In genomic region chr1:65148548-65149390, GRCh38 we compare ENCODE assay signal across 8 cellular contexts.
DNase-seq lines count a peak whose midpoint lies in the region; ATAC-seq and TF ChIP-seq lines count a peak whose summit lies in the region.

No MANE protein-coding gene starts in this region.

- H3K79me2 ChIP-seq in DOHH2 (ENCODE audit: control insufficient read depth, low read length) = peaks cover 31% of the 10 kb centered on the region

- H4K20me1 ChIP-seq in DOHH2 (ENCODE audit: control insufficient read depth, insufficient read depth, low read depth, low read length) = no peaks in the 10 kb centered on the region; the same call in 1 of the 2 replicates

- peaks cover 16% of the 10 kb centered on the region for H3K4me1 ChIP-seq in DOHH2 (ENCODE audit: control insufficient read depth, low read length)

- H3K4me3 ChIP-seq in DOHH2 (ENCODE audit: low read length) = peak overlapping the region; percentile 76

- no peaks in the 10 kb centered on the region for H3K9me3 ChIP-seq in DOHH2 (ENCODE audit: control insufficient read depth, insufficient read depth, low read length)

- H3K4me2 ChIP-seq in DOHH2 (ENCODE audit: low read length) = peak overlapping the region; percentile 90

- no peaks in the 10 kb centered on the region for H3K36me3 ChIP-seq in DOHH2 (ENCODE audit: control insufficient read depth, low read length)

- H3K9me2 ChIP-seq in DOHH2 (replicated peaks; ENCODE audit: control insufficient read depth, low read length) = no peaks in the 10 kb centered on the region

- H3K27ac ChIP-seq in DOHH2 (ENCODE audit: low read depth, low read length) = no peak overlapping the region

- TF ChIP-seq CTCF in DOHH2 (IDR thresholded peaks at IDR 0.05; ENCODE audit: low read depth, low read length, poor library complexity, severe bottlenecking) (no peak), GM20000 (IDR thresholded peaks at IDR 0.05; ENCODE audit: extremely low read depth, missing control alignments) (no peak)

- in situ Hi-C loops in T47D (cut with HindIII; ENCODE audit: low pct_unique_long_range_greater_than_20kb, low sequenced_read_pairs) = no loop called here

- no peaks in the 10 kb centered on the region for H3F3A ChIP-seq in DOHH2 (ENCODE audit: control insufficient read depth, insufficient read depth)

- H3K27me3 ChIP-seq in DOHH2 (ENCODE audit: control insufficient read depth, low read length) = peaks cover 40% of the 10 kb centered on the region

- DNase-seq in GM20000 (ENCODE audit: low spot score) (peak; percentile 83), T47D (ENCODE audit: low read depth in 1 of 2, low spot score in 1 of 2) (peak; percentile 13 to 53), iris pigment epithelial cell (ENCODE audit: low read depth) (peak; percentile 35)
- peak; percentile 76 for DNase-seq in stimulated activated CD4-positive, alpha-beta T cell treated with anti-CD3 and anti-CD28 coated beads, Interleukin-15, amount 100 ng/mL, for 24 hours
- no peak for DNase-seq in central memory CD4-positive, alpha-beta T cell

- ATAC-seq in HG03565 (IDR thresholded peaks at IDR 0.05; ENCODE audit: unreplicated experiment) = peak; percentile 46
- ATAC-seq in SK-N-SH treated with all-trans-retinoic acid at 6 μM for 48 hours = peak; percentile 83

TF ChIP-seq in SK-N-SH treated with all-trans-retinoic acid at 6 μM for 48 hours, 23 proteins besides CTCF, POLR2A, EP300 and RAD21:
- no peak for TF ChIP-seq BACH2 (CRISPR knock-in tag; IDR thresholded peaks at IDR 0.05; ENCODE audit: borderline replicate concordance)
- TF ChIP-seq PPARA (CRISPR knock-in tag; IDR thresholded peaks at IDR 0.05; ENCODE audit: borderline replicate concordance) = no peak
- TF ChIP-seq ISL1 (CRISPR knock-in tag; IDR thresholded peaks at IDR 0.05) = no peak
- TF ChIP-seq, protein P1, sequence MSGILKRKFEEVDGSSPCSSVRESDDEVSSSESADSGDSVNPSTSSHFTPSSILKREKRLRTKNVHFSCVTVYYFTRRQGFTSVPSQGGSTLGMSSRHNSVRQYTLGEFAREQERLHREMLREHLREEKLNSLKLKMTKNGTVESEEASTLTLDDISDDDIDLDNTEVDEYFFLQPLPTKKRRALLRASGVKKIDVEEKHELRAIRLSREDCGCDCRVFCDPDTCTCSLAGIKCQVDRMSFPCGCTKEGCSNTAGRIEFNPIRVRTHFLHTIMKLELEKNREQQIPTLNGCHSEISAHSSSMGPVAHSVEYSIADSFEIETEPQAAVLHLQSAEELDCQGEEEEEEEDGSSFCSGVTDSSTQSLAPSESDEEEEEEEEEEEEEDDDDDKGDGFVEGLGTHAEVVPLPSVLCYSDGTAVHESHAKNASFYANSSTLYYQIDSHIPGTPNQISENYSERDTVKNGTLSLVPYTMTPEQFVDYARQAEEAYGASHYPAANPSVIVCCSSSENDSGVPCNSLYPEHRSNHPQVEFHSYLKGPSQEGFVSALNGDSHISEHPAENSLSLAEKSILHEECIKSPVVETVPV (CRISPR knock-in tag; IDR thresholded peaks at IDR 0.05) = no peak
- TF ChIP-seq ZNF70 (CRISPR knock-in tag; IDR thresholded peaks at IDR 0.05) = no peak
- no peak for TF ChIP-seq ZNF565 (CRISPR knock-in tag; conservative IDR thresholded peaks at IDR 0.05; ENCODE audit: low read depth)
- TF ChIP-seq, protein P2, sequence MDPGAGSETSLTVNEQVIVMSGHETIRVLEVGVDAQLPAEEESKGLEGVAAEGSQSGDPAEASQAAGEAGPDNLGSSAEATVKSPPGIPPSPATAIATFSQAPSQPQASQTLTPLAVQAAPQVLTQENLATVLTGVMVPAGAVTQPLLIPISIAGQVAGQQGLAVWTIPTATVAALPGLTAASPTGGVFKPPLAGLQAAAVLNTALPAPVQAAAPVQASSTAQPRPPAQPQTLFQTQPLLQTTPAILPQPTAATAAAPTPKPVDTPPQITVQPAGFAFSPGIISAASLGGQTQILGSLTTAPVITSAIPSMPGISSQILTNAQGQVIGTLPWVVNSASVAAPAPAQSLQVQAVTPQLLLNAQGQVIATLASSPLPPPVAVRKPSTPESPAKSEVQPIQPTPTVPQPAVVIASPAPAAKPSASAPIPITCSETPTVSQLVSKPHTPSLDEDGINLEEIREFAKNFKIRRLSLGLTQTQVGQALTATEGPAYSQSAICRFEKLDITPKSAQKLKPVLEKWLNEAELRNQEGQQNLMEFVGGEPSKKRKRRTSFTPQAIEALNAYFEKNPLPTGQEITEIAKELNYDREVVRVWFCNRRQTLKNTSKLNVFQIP (CRISPR knock-in tag; IDR thresholded peaks at IDR 0.05; ENCODE audit: borderline replicate concordance, low read depth) = no peak
- no peak for TF ChIP-seq ARNTL (CRISPR knock-in tag; IDR thresholded peaks at IDR 0.05; ENCODE audit: borderline replicate concordance, low read depth)
- TF ChIP-seq ZFP3 (CRISPR knock-in tag; IDR thresholded peaks at IDR 0.05) = no peak
- TF ChIP-seq RARB (CRISPR knock-in tag; IDR thresholded peaks at IDR 0.05) = no peak
- no peak for TF ChIP-seq TCF4 (CRISPR knock-in tag; IDR thresholded peaks at IDR 0.05; ENCODE audit: borderline replicate concordance)
- no peak for TF ChIP-seq ZNF8 (CRISPR knock-in tag; IDR thresholded peaks at IDR 0.05)
- TF ChIP-seq TOX (CRISPR knock-in tag; IDR thresholded peaks at IDR 0.05; ENCODE audit: borderline replicate concordance) = no peak
- no peak for TF ChIP-seq ESRRG (CRISPR knock-in tag; IDR thresholded peaks at IDR 0.05)
- TF ChIP-seq ZFP30 (CRISPR knock-in tag; IDR thresholded peaks at IDR 0.05) = no peak
- no peak for TF ChIP-seq SNAI2 (CRISPR knock-in tag; IDR thresholded peaks at IDR 0.05)
- TF ChIP-seq OSR1 (CRISPR knock-in tag; IDR thresholded peaks at IDR 0.05) = no peak
- no peak for TF ChIP-seq PATZ1 (CRISPR knock-in tag; IDR thresholded peaks at IDR 0.05; ENCODE audit: borderline replicate concordance)
- no peak for TF ChIP-seq GLIS3 (CRISPR knock-in tag; IDR thresholded peaks at IDR 0.05)
